In genomic region chr3:161420746-161421145, GRCh38 we compare ENCODE assay signal across 13 cellular contexts. TPM values are rescaled to one million over a fixed set of nuclear protein-coding genes. Genes with fewer than 3 reads are reported as not detected.
DNase-seq lines count a peak whose midpoint lies in the region; ATAC-seq and TF ChIP-seq lines count a peak whose summit lies in the region.
"Had no signal": no experiment of that assay in that cellular context is flagged by ENCODE, and none has a peak within 500 bp of the region (broad histone marks: within the 10 kb centered on the region; RNA-seq: fewer than 3 reads in every experiment).

No MANE protein-coding gene starts in this region.

- peak overlapping the region in 3 of 5 experiments; percentile 13 to 46 (median 20) for H3K27ac Mint-ChIP-seq in brain
- H3K27ac Mint-ChIP-seq: activated CD8-positive, alpha-beta T cell treated with anti-CD3 and anti-CD28 coated beads, Interleukin-2, amount 10 ng/mL, durations not matched to agents 7 days and 5 days had no signal

- H3K9me3 ChIP-seq in AG04450 (ENCODE audit: control insufficient read depth, insufficient read depth, low read length), result no peaks in the 10 kb centered on the region; the same call in 1 of the 2 replicates
- H3K9me3 ChIP-seq: thyroid gland had no signal

- peaks cover 24% of the 10 kb centered on the region for H3K4me1 Mint-ChIP-seq in brain
- H3K4me1 Mint-ChIP-seq: central memory CD8-positive, alpha-beta T cell had no signal

- H3K4me3 ChIP-seq in AG04450 (ENCODE audit: low read depth, low read length), result no peak overlapping the region
- H3K4me3 ChIP-seq: GM12878, thyroid gland had no signal

- POLR2A ChIA-PET in AG04450 (lab: Yijun Ruan, JAX), result no interaction called here

- H3K9me3 Mint-ChIP-seq in brain, result peaks cover 0 to 6% (median 0%) of the 10 kb centered on the region in 5 experiments
- H3K9me3 Mint-ChIP-seq: central memory CD8-positive, alpha-beta T cell had no signal

- intact Hi-C loops in left ventricle myocardium superior (cut with micrococcal nuclease), result loop anchor here (10.0 kb wide), 1 partner anchor 716 kb away; no protein-coding TSS in a partner anchor

- no peaks in the 10 kb centered on the region for H3K27me3 ChIP-seq in AG04450 (ENCODE audit: control insufficient read depth, insufficient read depth, low read length)
- H3K27me3 ChIP-seq: thyroid gland had no signal

- DNase-seq in AG04450 (ENCODE audit: low read depth, low spot score) (no peak), NCI-H1417 treated with DMSO at 0.1 percent for 48 hours (lab: John Stamatoyannopoulos, UW) (peak; percentile 17), kidney glomerular epithelial cell (lab: John Stamatoyannopoulos, UW) (peak; percentile 72), left ventricle myocardium superior (no peak), nucleus accumbens (lab: John Stamatoyannopoulos, UW) (no peak), putamen (ENCODE audit: low spot score) (no peak)
- DNase-seq: activated CD8-positive, alpha-beta T cell treated with anti-CD3 and anti-CD28 coated beads, Interleukin-2, amount 10 ng/mL, durations not matched to agents 7 days and 5 days had no signal

- ATAC-seq in left ventricle myocardium superior, result no peak
- no peak for ATAC-seq in HG03565 (IDR thresholded peaks at IDR 0.05; ENCODE audit: unreplicated experiment)
- ATAC-seq: activated CD8-positive, alpha-beta T cell treated with anti-CD3 and anti-CD28 coated beads, Interleukin-2, amount 10 ng/mL, durations not matched to agents 7 days and 5 days; GM12878 had no signal

- CTCF ChIA-PET in AG04450 (lab: Charles Lee), result interaction anchor here (0.7 to 4.5 kb wide), 5 partner anchors 12 to 149 kb away, joined by 3 to 69 read pairs (median 5); no protein-coding TSS in a partner anchor

- peak overlapping the region in 4 of 5 experiments; percentile 21 to 65 (median 35) for H3K4me3 Mint-ChIP-seq in brain
- H3K4me3 Mint-ChIP-seq: activated CD8-positive, alpha-beta T cell treated with anti-CD3 and anti-CD28 coated beads, Interleukin-2, amount 10 ng/mL, durations not matched to agents 7 days and 5 days; central memory CD8-positive, alpha-beta T cell had no signal

- peaks cover 5% of the 10 kb centered on the region for H3K27me3 Mint-ChIP-seq in brain
- H3K27me3 Mint-ChIP-seq: central memory CD8-positive, alpha-beta T cell had no signal

- H3K36me3 Mint-ChIP-seq in brain, result no peaks in the 10 kb centered on the region

- 0 out of 2 replicates have a peak, but pooled peaks have one; percentile 33 for TF ChIP-seq CTCF in AG04450 (IDR thresholded peaks at IDR 0.05; ENCODE audit: low read depth, low read length)
- TF ChIP-seq CTCF in brain (conservative IDR thresholded peaks at IDR 0.05), result no peak

- no peak overlapping the region for H3K27ac ChIP-seq in AG04450 (ENCODE audit: low read depth, low read length)

RNA-seq across cellular contexts. Expression of gene SPTSSB, which starts 49.4 kb away (rescaled TPM):
- polyA plus RNA-seq in AG04450 (2011; rRNA removed) (not detected in 2 replicates), brain (ENCODE audit: insufficient read depth, low read depth, low replicate concordance) (0.88 TPM)
- polyA minus RNA-seq in AG04450 (2011; rRNA and poly(A)+ RNA removed), result not detected in 2 replicates
- 0.20 TPM for total RNA-seq in left ventricle myocardium superior
- total RNA-seq: activated CD8-positive, alpha-beta T cell treated with anti-CD3 and anti-CD28 coated beads, Interleukin-2, amount 10 ng/mL, durations not matched to agents 7 days and 5 days; kidney epithelial cell; thyroid gland had no signal

Comparison
In these comparisons a context has a peak if more than half of its experiments do, and no peak if none do; other contexts are left out.
1. DNase-seq: peak in NCI-H1417 treated with DMSO at 0.1 percent for 48 hours (single experiment) and kidney glomerular epithelial cell (single experiment); none in AG04450 (single experiment), left ventricle myocardium superior (single experiment), nucleus accumbens (0 of 56) and putamen (single experiment).